8 cellular contexts compared by ENCODE assay signal in the genomic region with DNA sequence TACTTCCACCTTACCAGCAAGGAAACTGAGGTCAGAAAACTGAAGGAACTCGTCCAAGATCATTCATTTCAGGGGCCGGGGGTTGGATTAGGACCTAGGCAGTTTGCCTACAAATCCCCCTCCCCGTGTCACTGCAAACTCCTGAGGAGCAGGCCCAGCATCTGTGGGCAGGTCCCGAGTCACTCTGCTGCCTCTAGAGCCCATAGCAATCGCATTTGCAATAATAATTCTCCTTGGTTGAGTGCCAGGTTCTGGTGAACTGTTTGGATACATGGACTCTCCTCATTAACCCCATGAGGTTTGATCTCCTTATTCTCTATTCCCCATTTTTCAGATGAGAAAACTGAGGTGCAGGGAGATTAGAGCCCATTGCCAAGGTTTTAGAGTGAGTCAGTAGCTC. TPM values are rescaled to one million over a fixed set of nuclear protein-coding genes. Genes with fewer than 3 reads are reported as not detected.
DNase-seq lines count a peak whose midpoint lies in the region; ATAC-seq and TF ChIP-seq lines count a peak whose summit lies in the region.

No MANE protein-coding gene starts in this region.

- H3K4me1 ChIP-seq in endocrine pancreas (ENCODE audit: control insufficient read depth, insufficient read depth, low read length) (no peaks in the 10 kb centered on the region), neural progenitor cell (peaks cover 5% of the 10 kb centered on the region)

- H3K79me2 ChIP-seq in neural progenitor cell (ENCODE audit: low read depth) = peaks cover 41% of the 10 kb centered on the region

- H3K27ac ChIP-seq in neural progenitor cell = no peak overlapping the region

- H3K9me3 Mint-ChIP-seq in neural progenitor cell = no peaks in the 10 kb centered on the region

- H3K36me3 Mint-ChIP-seq in neural progenitor cell = peaks cover 4% of the 10 kb centered on the region

- H3K4me3 ChIP-seq in endocrine pancreas (ENCODE audit: control insufficient read depth, insufficient read depth, low read length) (peak overlapping the region; percentile 63), neural progenitor cell (peak overlapping the region; percentile 92)

- peak overlapping the region; percentile 95 for H3K4me3 Mint-ChIP-seq in neural progenitor cell

- peaks cover 3% of the 10 kb centered on the region for H3K36me3 ChIP-seq in endocrine pancreas (ENCODE audit: control insufficient read depth, insufficient read depth, low read length)
- H3K36me3 ChIP-seq in neural progenitor cell = no peaks in the 10 kb centered on the region

- DNase-seq in NCI-H2081 (lab: John Stamatoyannopoulos, UW) (peak; percentile 6 to 41), NCI-H2081 treated with DMSO at 0.1 percent for 48 hours (lab: John Stamatoyannopoulos, UW) (no peak), OCI-M1 (lab: John Stamatoyannopoulos, UW) (peak; percentile 53), neural progenitor cell (ENCODE audit: low spot score) (no peak), GM19238 (ENCODE audit: insufficient read length, low spot score) (no peak), foreskin melanocyte (no peak)

- H3K4me2 ChIP-seq in neural progenitor cell = peak overlapping the region; percentile 80

- H4K20me1 ChIP-seq in neural progenitor cell (ENCODE audit: low read depth) = peaks cover 24% of the 10 kb centered on the region

- H3K4me1 Mint-ChIP-seq in neural progenitor cell = peaks cover 18% of the 10 kb centered on the region

- no peaks in the 10 kb centered on the region for H3K9me3 ChIP-seq in endocrine pancreas (ENCODE audit: control insufficient read depth, low read length)
- H3K9me3 ChIP-seq in neural progenitor cell (ENCODE audit: low read depth) = no peaks in the 10 kb centered on the region

- H3K27me3 Mint-ChIP-seq in neural progenitor cell (ENCODE audit: insufficient read depth, low read depth) = peaks cover 4% of the 10 kb centered on the region

- H2AFZ ChIP-seq in neural progenitor cell (replicated peaks) = no peak overlapping the region

- TF ChIP-seq CTCF in neural progenitor cell (IDR thresholded peaks at IDR 0.05) = no peak

- H3K9ac ChIP-seq in endocrine pancreas (ENCODE audit: control insufficient read depth, insufficient read depth, low read length) = peak overlapping the region; percentile 86
- peak overlapping the region; percentile 82 for H3K9ac ChIP-seq in neural progenitor cell

- H3K27me3 ChIP-seq in endocrine pancreas (ENCODE audit: control insufficient read depth, insufficient read depth, low read length) (no peaks in the 10 kb centered on the region), neural progenitor cell (no peaks in the 10 kb centered on the region)

- ATAC-seq in GM19324 (IDR thresholded peaks at IDR 0.05; ENCODE audit: low FRiP score, unreplicated experiment) = no peak

- H3K27ac Mint-ChIP-seq in neural progenitor cell = peak overlapping the region; percentile 53

- H3F3A ChIP-seq in neural progenitor cell (ENCODE audit: low read depth) = peaks cover 14% of the 10 kb centered on the region

RNA-seq across cellular contexts. Expression of gene PIN1, which starts 0.9 kb away (rescaled TPM):
- 43.4 and 141 TPM in 2 replicates for total RNA-seq in neural progenitor cell (ENCODE audit: low replicate concordance)

RNA-seq across cellular contexts. Expression of gene UBL5, which starts 8.3 kb away (rescaled TPM):
- total RNA-seq in neural progenitor cell (ENCODE audit: low replicate concordance) = 628 and 652 TPM in 2 replicates

RNA-seq across cellular contexts. Expression of gene FBXL12, which starts 17.1 kb away (rescaled TPM):
- 9.9 and 27.3 TPM in 2 replicates for total RNA-seq in neural progenitor cell (ENCODE audit: low replicate concordance)

Comparison
In these comparisons a context has a peak if more than half of its experiments do, and no peak if none do; other contexts are left out.
1. DNase-seq: peak in NCI-H2081 (2 of 2) and OCI-M1 (single experiment); none in NCI-H2081 treated with DMSO at 0.1 percent for 48 hours (single experiment), neural progenitor cell (single experiment), GM19238 (single experiment) and foreskin melanocyte (single experiment).